In genomic region chr3:195023576-195023975, GRCh38 we compare ENCODE assay signal across 1 cellular context.
A peak's percentile ranks its signal among the peaks of the same experiment; 100 is the strongest.
TF ChIP-seq lines count a peak whose summit lies in the region.

No MANE protein-coding gene starts in this region.

TF ChIP-seq in K562, 482 proteins besides CTCF, POLR2A, EP300 and RAD21 (continued from another document):
- TF ChIP-seq CLOCK (CRISPR knock-in tag; IDR thresholded peaks at IDR 0.05; ENCODE audit: borderline replicate concordance) (no peak), PBX2 (CRISPR knock-in tag; IDR thresholded peaks at IDR 0.05; ENCODE audit: low read depth) (no peak), PBX2 (tag; conservative IDR thresholded peaks at IDR 0.05; ENCODE audit: low read depth) (no peak), CBX5 (IDR thresholded peaks at IDR 0.05; ENCODE audit: borderline replicate concordance, low read depth) (0 out of 2 replicates have a peak, but pooled peaks have one; percentile 78), CBX8 (IDR thresholded peaks at IDR 0.05; ENCODE audit: borderline replicate concordance, extremely low read depth, low read depth, low read length, poor library complexity, severe bottlenecking) (no peak), RFX7 (CRISPR knock-in tag; IDR thresholded peaks at IDR 0.05) (no peak), XRCC5 (IDR thresholded peaks at IDR 0.05; ENCODE audit: low read depth, low read length) (no peak), ETV1 (tag; conservative IDR thresholded peaks at IDR 0.05; ENCODE audit: low read depth) (0 out of 2 replicates have a peak, but pooled peaks have one; percentile 46), PHF20 (IDR thresholded peaks at IDR 0.05; ENCODE audit: partially characterized antibody) (no peak), FOXA1 (IDR thresholded peaks at IDR 0.05; ENCODE audit: borderline replicate concordance) (no peak), PURB (CRISPR knock-in tag; IDR thresholded peaks at IDR 0.05; ENCODE audit: low read depth) (no peak), E2F1 (CRISPR knock-in tag; IDR thresholded peaks at IDR 0.05) (no peak), SMAD2 (IDR thresholded peaks at IDR 0.05; ENCODE audit: low read depth, low read length) (no peak), GATAD2A (IDR thresholded peaks at IDR 0.05) (no peak), E2F5 (CRISPR knock-in tag; IDR thresholded peaks at IDR 0.05) (no peak), NR2C1 (IDR thresholded peaks at IDR 0.05) (no peak), NR2C1 (tag; IDR thresholded peaks at IDR 0.05) (no peak), TRIM28 (IDR thresholded peaks at IDR 0.05) (peak; percentile 78), ZNF431 (CRISPR knock-in tag; IDR thresholded peaks at IDR 0.05) (no peak), NKRF (IDR thresholded peaks at IDR 0.05; ENCODE audit: borderline replicate concordance) (no peak), CBX2 (IDR thresholded peaks at IDR 0.05; ENCODE audit: insufficient read depth, low read length, poor library complexity, severe bottlenecking) (no peak), RAD51 (IDR thresholded peaks at IDR 0.05; ENCODE audit: borderline replicate concordance, low read depth) (no peak)
